Comparison of ENCODE assay signal across 25 cellular contexts in the genomic region with DNA sequence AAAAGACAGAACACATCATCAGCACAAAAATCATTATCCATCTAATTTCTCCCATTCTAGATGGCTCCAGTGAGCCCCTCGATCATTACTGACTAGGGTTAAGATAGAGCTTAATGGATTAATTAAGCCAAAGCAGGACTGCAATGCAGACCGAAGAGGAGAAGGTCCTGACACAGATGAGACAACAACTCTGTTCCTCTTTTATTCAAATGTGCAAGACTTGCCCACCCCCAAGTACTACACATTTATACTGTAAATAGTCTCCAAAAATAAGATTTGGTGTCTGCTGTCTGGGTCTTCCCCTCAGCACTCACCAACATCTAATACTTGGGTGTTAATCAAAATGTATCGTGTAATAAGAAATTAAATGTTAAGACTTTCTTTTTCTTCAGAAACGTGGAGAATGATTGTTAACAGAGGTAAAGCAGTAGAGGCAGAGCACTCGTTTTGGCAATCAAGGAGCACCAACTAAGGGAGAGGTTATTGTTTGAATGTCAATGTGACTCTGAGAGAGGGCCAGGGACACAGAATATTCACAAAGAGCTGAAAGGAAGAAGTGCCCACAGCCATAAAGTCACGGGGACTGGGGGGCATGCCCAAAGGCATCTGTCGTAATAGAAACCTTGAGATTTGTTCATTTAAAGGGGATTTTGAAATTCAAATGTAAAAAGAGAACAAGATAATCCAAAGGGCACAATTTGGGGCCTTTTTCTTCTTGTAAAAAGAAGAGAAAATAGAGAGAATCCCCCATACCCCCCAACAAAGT.
DNase-seq lines count a peak whose midpoint lies in the region; ATAC-seq and TF ChIP-seq lines count a peak whose summit lies in the region.
"Had no signal": no experiment of that assay in that cellular context is flagged by ENCODE, and none has a peak within 500 bp of the region (broad histone marks: within the 10 kb centered on the region; RNA-seq: fewer than 3 reads in every experiment).

No MANE protein-coding gene starts in this region.

- H3K36me3 ChIP-seq in SU-DHL-6 (ENCODE audit: low read length), result no peaks in the 10 kb centered on the region

- no peaks in the 10 kb centered on the region for H3K9me2 ChIP-seq in SU-DHL-6 (replicated peaks; ENCODE audit: insufficient read depth, low read length)

- H3K27ac ChIP-seq in SU-DHL-6 (ENCODE audit: low read depth, low read length), result peak overlapping the region; percentile 84
- H3K27ac ChIP-seq: body of pancreas, C4-2B, hepatocyte had no signal

- ATAC-seq in GM19395 (IDR thresholded peaks at IDR 0.05; ENCODE audit: unreplicated experiment) (peak; percentile 30), HG02938 (IDR thresholded peaks at IDR 0.05; ENCODE audit: unreplicated experiment) (peak; percentile 12)
- ATAC-seq: activated T-cell treated with anti-CD3 and anti-CD28 coated beads, Interleukin-2, amount 50 U/mL, for 72 hours; body of pancreas; HepG2; natural killer cell treated with Interleukin-12 subunit alpha and Interleukin-12 subunit beta and Interleukin-15 and Interleukin-18, amount 100 ng/mL, for 72 hours had no signal

- no peaks in the 10 kb centered on the region for H4K20me1 ChIP-seq in SU-DHL-6 (ENCODE audit: low read depth, low read length)

- H3K4me1 Mint-ChIP-seq in immature natural killer cell, result no peaks in the 10 kb centered on the region
- H3K4me1 Mint-ChIP-seq: activated naive CD4-positive, alpha-beta T cell treated with anti-CD3 and anti-CD28 coated beads, Interleukin-2, amount 50 U/mL, for 24 hours had no signal

- H3K9ac ChIP-seq in SU-DHL-6 (ENCODE audit: low read length), result peak overlapping the region; percentile 26

- H3K36me3 Mint-ChIP-seq in immature natural killer cell, result no peaks in the 10 kb centered on the region
- H3K36me3 Mint-ChIP-seq: natural killer cell treated with Interleukin-12 subunit alpha and Interleukin-12 subunit beta and Interleukin-15 and Interleukin-18, amount 100 ng/mL, for 72 hours had no signal

- H3K27me3 ChIP-seq in SU-DHL-6 (ENCODE audit: low read length), result no peaks in the 10 kb centered on the region
- H3K27me3 ChIP-seq: body of pancreas, hepatocyte had no signal

- H3K9me3 ChIP-seq in SU-DHL-6 (ENCODE audit: insufficient read depth, low read length), result no peaks in the 10 kb centered on the region
- H3K9me3 ChIP-seq: body of pancreas had no signal

- H3K4me3 Mint-ChIP-seq in immature natural killer cell, result no peak overlapping the region
- H3K4me3 Mint-ChIP-seq: activated naive CD4-positive, alpha-beta T cell treated with anti-CD3 and anti-CD28 coated beads, Interleukin-2, amount 50 U/mL, for 24 hours; activated T-cell treated with anti-CD3 and anti-CD28 coated beads, Interleukin-2, amount 50 U/mL, for 72 hours; natural killer cell treated with Interleukin-12 subunit alpha and Interleukin-12 subunit beta and Interleukin-15 and Interleukin-18, amount 100 ng/mL, for 72 hours; T-helper 1 cell treated with Interleukin-12 subunit alpha and Interleukin-12 subunit beta and Interleukin-4 antibody, amounts not matched to agents 30 μg/mL and 1 μg/mL, for 36 hours had no signal

- H3F3A ChIP-seq in SU-DHL-6 (ENCODE audit: insufficient read depth), result peaks cover 3% of the 10 kb centered on the region; the same call in 1 of the 2 replicates

- H3K9me3 Mint-ChIP-seq in immature natural killer cell, result no peaks in the 10 kb centered on the region
- H3K9me3 Mint-ChIP-seq: activated naive CD4-positive, alpha-beta T cell treated with anti-CD3 and anti-CD28 coated beads, Interleukin-2, amount 50 U/mL, for 24 hours; activated T-cell treated with anti-CD3 and anti-CD28 coated beads, Interleukin-2, amount 50 U/mL, for 72 hours; natural killer cell treated with Interleukin-12 subunit alpha and Interleukin-12 subunit beta and Interleukin-15 and Interleukin-18, amount 100 ng/mL, for 72 hours; T-helper 1 cell treated with Interleukin-12 subunit alpha and Interleukin-12 subunit beta and Interleukin-4 antibody, amounts not matched to agents 30 μg/mL and 1 μg/mL, for 36 hours had no signal

- peak overlapping the region; percentile 72 for H2AFZ ChIP-seq in SU-DHL-6 (ENCODE audit: low read depth, low read length, severe bottlenecking)
- H2AFZ ChIP-seq: hepatocyte had no signal

- CTCF ChIA-PET in HEK293T (lab: Yijun Ruan, JAX), result no interaction called here

- peak overlapping the region; percentile 20; the same call in 1 of the 2 replicates for H3K4me3 ChIP-seq in GM12864 (ENCODE audit: low read depth, low read length)
- H3K4me3 ChIP-seq in SU-DHL-6 (ENCODE audit: insufficient read depth, low read length, poor library complexity, severe bottlenecking), result peak overlapping the region; percentile 27
- H3K4me3 ChIP-seq: body of pancreas, hepatocyte, lung had no signal

- TF ChIP-seq CTCF in GM12864 (IDR thresholded peaks at IDR 0.05; ENCODE audit: low read depth, low read length, missing control alignments), result no peak
- TF ChIP-seq CTCF in SU-DHL-6 (IDR thresholded peaks at IDR 0.05; ENCODE audit: insufficient read depth, low read length, poor library complexity, severe bottlenecking), result no peak

- no peaks in the 10 kb centered on the region for H3K79me2 ChIP-seq in SU-DHL-6 (ENCODE audit: insufficient read depth, low read length)
- H3K79me2 ChIP-seq: hepatocyte had no signal

- POLR2A ChIA-PET in HEK293T (lab: Yijun Ruan, JAX), result no interaction called here

- no peak for DNase-seq in GM12864 (ENCODE audit: low read depth)
- no peak for DNase-seq in HT-29 (ENCODE audit: low spot score)
- no peak for DNase-seq in activated CD8-positive, alpha-beta memory T cell treated with anti-CD3 and anti-CD28 coated beads for 24 hours
- DNase-seq in immature natural killer cell, result no peak
- DNase-seq in HEK293T (ENCODE audit: extremely low spot score), result no peak
- DNase-seq: activated T-cell treated with anti-CD3 and anti-CD28 coated beads, Interleukin-2, amount 50 U/mL, for 72 hours; body of pancreas; cortex of kidney; islet precursor cell; NCI-H146; NCI-H226; NK-92 treated with Interleukin-12 subunit alpha and Interleukin-12 subunit beta, amount 100 ng/mL, for 24 hours; posterior cingulate gyrus; Right ventricle myocardium superior; stimulated activated CD4-positive, alpha-beta T cell treated with anti-CD3 and anti-CD28 coated beads, Interleukin-4, amount 100 ng/mL, for 1 hour had no signal

- H3K27ac Mint-ChIP-seq in immature natural killer cell, result no peak overlapping the region
- H3K27ac Mint-ChIP-seq: activated naive CD4-positive, alpha-beta T cell treated with anti-CD3 and anti-CD28 coated beads, Interleukin-2, amount 50 U/mL, for 24 hours; activated T-cell treated with anti-CD3 and anti-CD28 coated beads, Interleukin-2, amount 50 U/mL, for 72 hours; natural killer cell treated with Interleukin-12 subunit alpha and Interleukin-12 subunit beta and Interleukin-15 and Interleukin-18, amount 100 ng/mL, for 72 hours; T-helper 1 cell treated with Interleukin-12 subunit alpha and Interleukin-12 subunit beta and Interleukin-4 antibody, amounts not matched to agents 30 μg/mL and 1 μg/mL, for 36 hours had no signal

- H3K4me2 ChIP-seq in SU-DHL-6 (ENCODE audit: low read depth, low read length, poor library complexity, severe bottlenecking), result peak overlapping the region; percentile 57
- H3K4me2 ChIP-seq: hepatocyte had no signal

- peaks cover 0 to 3% (median 0%) of the 10 kb centered on the region in 3 donors for H3K27me3 Mint-ChIP-seq in immature natural killer cell (ENCODE audit: low read depth in 3 of 3)
- H3K27me3 Mint-ChIP-seq: activated naive CD4-positive, alpha-beta T cell treated with anti-CD3 and anti-CD28 coated beads, Interleukin-2, amount 50 U/mL, for 24 hours; natural killer cell treated with Interleukin-12 subunit alpha and Interleukin-12 subunit beta and Interleukin-15 and Interleukin-18, amount 100 ng/mL, for 72 hours had no signal

TF ChIP-seq in HEK293T, 16 proteins besides CTCF, POLR2A, EP300 and RAD21:
- TF ChIP-seq PKNOX1 (IDR thresholded peaks at IDR 0.05) (no peak), ZNF384 (IDR thresholded peaks at IDR 0.05) (no peak), SP1 (IDR thresholded peaks at IDR 0.05) (no peak), FOXA1 (IDR thresholded peaks at IDR 0.05) (no peak), NFRKB (IDR thresholded peaks at IDR 0.05) (no peak), BHLHE40 (IDR thresholded peaks at IDR 0.05; ENCODE audit: borderline replicate concordance) (no peak), SUZ12 (IDR thresholded peaks at IDR 0.05) (no peak), ELF4 (IDR thresholded peaks at IDR 0.05) (no peak), ARNT (IDR thresholded peaks at IDR 0.05) (no peak), CTBP1 (IDR thresholded peaks at IDR 0.05; ENCODE audit: borderline replicate concordance) (no peak), TARDBP (IDR thresholded peaks at IDR 0.05) (no peak), HDGF (IDR thresholded peaks at IDR 0.05; ENCODE audit: borderline replicate concordance) (no peak), LEF1 (IDR thresholded peaks at IDR 0.05; ENCODE audit: borderline replicate concordance) (no peak), FOXK2 (IDR thresholded peaks at IDR 0.05) (no peak), FOXM1 (IDR thresholded peaks at IDR 0.05; ENCODE audit: borderline replicate concordance) (no peak), L3MBTL2 (conservative IDR thresholded peaks at IDR 0.05) (no peak)
